35 cellular contexts compared by ENCODE assay signal in genomic region chr3:44110643-44111042, GRCh38.
"Had no signal": no experiment of that assay in that cellular context is flagged by ENCODE, and none has a peak within 500 bp of the region (broad histone marks: within the 10 kb centered on the region; RNA-seq: fewer than 3 reads in every experiment).

No MANE protein-coding gene starts in this region.

- H3K36me3 Mint-ChIP-seq: activated naive CD4-positive, alpha-beta T cell treated with anti-CD3 and anti-CD28 coated beads, Interleukin-2, amount 10 ng/mL, durations not matched to agents 7 days and 5 days; activated naive CD8-positive, alpha-beta T cell had no signal

- H3K36me3 ChIP-seq: MG63, WERI-Rb-1 had no signal

- H3K27ac ChIP-seq: PC-9, WERI-Rb-1 had no signal

- H3K9me3 ChIP-seq: MG63 had no signal

- ATAC-seq: activated CD8-positive, alpha-beta memory T cell treated with anti-CD3 and anti-CD28 coated beads, Interleukin-2, amount 10 ng/mL, durations not matched to agents 7 days and 5 days; activated naive CD8-positive, alpha-beta T cell treated with anti-CD3 and anti-CD28 coated beads, Interleukin-2, amount 50 U/mL, for 24 hours had no signal

- H3K4me3 Mint-ChIP-seq: activated CD4-positive, alpha-beta memory T cell treated with anti-CD3 and anti-CD28 coated beads, Interleukin-2, amount 10 ng/mL, durations not matched to agents 7 days and 5 days; activated CD8-positive, alpha-beta memory T cell treated with anti-CD3 and anti-CD28 coated beads, Interleukin-2, amount 10 ng/mL, durations not matched to agents 7 days and 5 days; activated naive CD4-positive, alpha-beta T cell treated with anti-CD3 and anti-CD28 coated beads, Interleukin-2, amount 10 ng/mL, durations not matched to agents 7 days and 5 days; activated naive CD8-positive, alpha-beta T cell; activated naive CD8-positive, alpha-beta T cell treated with anti-CD3 and anti-CD28 coated beads, Interleukin-2, amount 50 U/mL, for 24 hours; brain had no signal

- H3K4me3 ChIP-seq: MG63, PC-9 had no signal

- H3K27me3 Mint-ChIP-seq: activated naive CD8-positive, alpha-beta T cell had no signal

- DNase-seq: activated CD4-positive, alpha-beta memory T cell treated with anti-CD3 and anti-CD28 coated beads, Interleukin-2, amount 10 ng/mL, durations not matched to agents 7 days and 5 days; activated CD4-positive, alpha-beta T cell treated with anti-CD3 and anti-CD28 coated beads for 1 hour; activated CD4-positive, alpha-beta T cell treated with anti-CD3 and anti-CD28 coated beads for 48 hours; activated CD4-positive, CD25-positive, alpha-beta regulatory T cell; activated CD8-positive, alpha-beta memory T cell treated with anti-CD3 and anti-CD28 coated beads for 24 hours; activated CD8-positive, alpha-beta memory T cell treated with anti-CD3 and anti-CD28 coated beads, Interleukin-2, amount 10 ng/mL, durations not matched to agents 7 days and 5 days; activated CD8-positive, alpha-beta memory T cell treated with anti-CD3 and anti-CD28 coated beads, Interleukin-2, amount 50 U/mL, for 48 hours; activated effector memory CD4-positive, alpha-beta T cell treated with Interleukin-2 at 50 U/mL for 16 hours; activated naive CD4-positive, alpha-beta T cell treated with anti-CD3 and anti-CD28 coated beads, Interleukin-2, amount 10 ng/mL, durations not matched to agents 7 days and 5 days; activated naive CD8-positive, alpha-beta T cell treated with anti-CD3 and anti-CD28 coated beads, Interleukin-2, amount 50 U/mL, for 24 hours; activated T-cell treated with anti-CD3 and anti-CD28 coated beads, Interleukin-2, amount 50 U/mL, for 48 hours; anterior cingulate cortex; Kasumi-1; KG1; MG63; NCI-H1048; NCI-H1105 treated with DMSO at 0.1 percent for 48 hours; NCI-H1436; NCI-H1694; NCI-H1930; NCI-H2171 treated with DMSO at 0.1 percent for 48 hours; NCI-H2227 treated with DMSO at 0.1 percent for 48 hours; NCI-H446; NCI-H510A treated with DMSO at 0.1 percent for 48 hours; NCI-H526 treated with DMSO at 0.1 percent for 48 hours; NCI-H774; PC-9; Right ventricle myocardium superior; SW 1271; T-helper 1 cell; T-helper 2 cell; T-helper 9 cell had no signal

- H3K27ac Mint-ChIP-seq: activated CD4-positive, alpha-beta memory T cell treated with anti-CD3 and anti-CD28 coated beads, Interleukin-2, amount 10 ng/mL, durations not matched to agents 7 days and 5 days; activated CD8-positive, alpha-beta memory T cell treated with anti-CD3 and anti-CD28 coated beads, Interleukin-2, amount 10 ng/mL, durations not matched to agents 7 days and 5 days; activated naive CD4-positive, alpha-beta T cell treated with anti-CD3 and anti-CD28 coated beads, Interleukin-2, amount 10 ng/mL, durations not matched to agents 7 days and 5 days; activated naive CD8-positive, alpha-beta T cell; activated naive CD8-positive, alpha-beta T cell treated with anti-CD3 and anti-CD28 coated beads, Interleukin-2, amount 50 U/mL, for 24 hours; brain had no signal

- H3K9me3 Mint-ChIP-seq: activated CD4-positive, alpha-beta memory T cell treated with anti-CD3 and anti-CD28 coated beads, Interleukin-2, amount 10 ng/mL, durations not matched to agents 7 days and 5 days; activated naive CD8-positive, alpha-beta T cell treated with anti-CD3 and anti-CD28 coated beads, Interleukin-2, amount 50 U/mL, for 24 hours; brain had no signal

- H3K27me3 ChIP-seq: MG63 had no signal
